8 cellular contexts compared by ENCODE assay signal in genomic region chr6:56953597-56954388, GRCh38. TPM values are rescaled to one million over a fixed set of nuclear protein-coding genes. Genes with fewer than 3 reads are reported as not detected.
DNase-seq lines count a peak whose midpoint lies in the region; ATAC-seq, FAIRE-seq and TF ChIP-seq lines count a peak whose summit lies in the region.

No MANE protein-coding gene starts in this region.

- H3K4me2 ChIP-seq in K562 (ENCODE audit: insufficient read depth, low read length) (peak overlapping the region; percentile 91), HepG2 (ENCODE audit: low read depth, low read length) (peak overlapping the region; percentile 84)

- CTCF ChIA-PET in K562 (lab: Yijun Ruan, JAX; ENCODE audit: low intra/inter-chr PET ratio) (interaction anchor here (2.5 kb wide), 1 partner anchor 50 kb away, joined by 14 read pairs; no protein-coding TSS in a partner anchor), HepG2 (lab: Yijun Ruan, JAX; ENCODE audit: low intra/inter-chr PET ratio, low total read pairs) (no interaction called here)

- TF ChIP-seq EP300 in K562 (IDR thresholded peaks at IDR 0.05; ENCODE audit: low read length) = no peak
- no peak for TF ChIP-seq EP300 in HepG2 (IDR thresholded peaks at IDR 0.05; ENCODE audit: low read depth in 2 of 2, low read length in 2 of 2)
- TF ChIP-seq EP300 in HepG2 (CRISPR knock-in tag; IDR thresholded peaks at IDR 0.05; ENCODE audit: borderline replicate concordance) = no peak

- peaks cover 13 to 27% of the 10 kb centered on the region in 2 experiments; a peak in 4 of 5 replicates for H3K4me1 ChIP-seq in K562 (replicated peaks in 1 of 2; ENCODE audit: control insufficient read depth in 2 of 2, insufficient read depth in 2 of 2, low read length in 2 of 2)
- H3K4me1 ChIP-seq in HepG2 (ENCODE audit: insufficient read depth, low read length) = peaks cover 14% of the 10 kb centered on the region
- H3K4me1 ChIP-seq in testis = peaks cover 6% of the 10 kb centered on the region

- TF ChIP-seq RAD21 in K562 (CRISPR knock-in tag; conservative IDR thresholded peaks at IDR 0.05 in 1 of 2, IDR thresholded peaks at IDR 0.05 in 1 of 2) (no peak), HepG2 (CRISPR knock-in tag; IDR thresholded peaks at IDR 0.05) (no peak)

- H3K9ac ChIP-seq in K562 (ENCODE audit: insufficient read depth in 1 of 2, low read depth in 2 of 2, low read length in 2 of 2) (peak overlapping the region; percentile 78 to 91), HepG2 (ENCODE audit: insufficient read depth, low read depth, low read length) (peak overlapping the region; percentile 47)

- H3K27ac ChIP-seq in K562 (ENCODE audit: extremely low read depth, low read depth, low read length) (peak overlapping the region; percentile 72), HepG2 (ENCODE audit: extremely low read length, insufficient read depth, low read length) (no peak overlapping the region), testis (peak overlapping the region in 1 of 2 donors; percentile 23)

- in situ Hi-C loops in K562 (cut with MboI) (no loop called here), HepG2 (cut with HindIII; ENCODE audit: extremely low pct_ligation_motif_present, low pct_unique_long_range_greater_than_20kb) (no loop called here)

- peak overlapping the region; percentile 91 for H2AFZ ChIP-seq in K562 (ENCODE audit: low read depth, low read length)
- H2AFZ ChIP-seq in HepG2 (ENCODE audit: low read length) = no peak overlapping the region

- peaks cover 19% of the 10 kb centered on the region for H3K79me2 ChIP-seq in K562 (ENCODE audit: control insufficient read depth, insufficient read depth, low read length)
- no peaks in the 10 kb centered on the region for H3K79me2 ChIP-seq in HepG2 (ENCODE audit: insufficient read depth, low read length)

- H3K36me3 ChIP-seq in K562 (ENCODE audit: control insufficient read depth, insufficient read depth, low read length) (peaks cover 13% of the 10 kb centered on the region; the same call in 1 of the 3 replicates), HepG2 (replicated peaks in 1 of 2; ENCODE audit: control insufficient read depth in 1 of 2, insufficient read depth in 2 of 2, low read length in 2 of 2) (no peaks in the 10 kb centered on the region), testis (ENCODE audit: low read depth, missing control alignments) (no peaks in the 10 kb centered on the region)

- POLR2A ChIA-PET in K562 (lab: Yijun Ruan, JAX) (interaction anchor here (0.6 to 1.2 kb wide), 4 partner anchors 12 to 342 kb away, joined by 3 read pairs; no protein-coding TSS in a partner anchor), HepG2 (lab: Yijun Ruan, JAX) (no interaction called here)

- H4K20me1 ChIP-seq in K562 (replicated peaks; ENCODE audit: control insufficient read depth, insufficient read depth, low read length) = no peaks in the 10 kb centered on the region
- no peaks in the 10 kb centered on the region for H4K20me1 ChIP-seq in HepG2 (ENCODE audit: insufficient read depth, low read length)

- FAIRE-seq in K562 (lab: Jason Lieb, UNC) = no peak
- no peak for FAIRE-seq in HepG2 (lab: Jason Lieb, UNC)

- H3K9me1 ChIP-seq in K562 (ENCODE audit: control insufficient read depth, insufficient read depth, low read length) = no peaks in the 10 kb centered on the region

- 0 out of 3 replicates have a peak, but pooled peaks have one; percentile 1 for ATAC-seq in K562
- ATAC-seq in HepG2 = no peak

- no peaks in the 10 kb centered on the region for H3K27me3 ChIP-seq in K562 (ENCODE audit: control insufficient read depth in 2 of 2, insufficient read depth in 2 of 2, low read length in 2 of 2)
- H3K27me3 ChIP-seq in HepG2 (ENCODE audit: control insufficient read depth in 1 of 2, insufficient read depth in 2 of 2, low read length in 2 of 2) = peaks cover 0 to 11% of the 10 kb centered on the region in 2 experiments; a peak in 3 of 5 replicates
- H3K27me3 ChIP-seq in testis = no peaks in the 10 kb centered on the region

- TF ChIP-seq CTCF in K562 (IDR thresholded peaks at IDR 0.05 in 2 of 3, conservative IDR thresholded peaks at IDR 0.05 in 1 of 3; ENCODE audit: insufficient read depth in 2 of 3, low read depth in 1 of 3, low read length in 3 of 3) (no peak), HepG2 (CRISPR knock-in tag; IDR thresholded peaks at IDR 0.05) (no peak), testis (IDR thresholded peaks at IDR 0.05) (no peak)

- no peaks in the 10 kb centered on the region; the same call in 1 of the 2 replicates for H3K9me3 ChIP-seq in K562 (replicated peaks; ENCODE audit: control insufficient read depth, insufficient read depth, low read depth, low read length)
- H3K9me3 ChIP-seq in HepG2 (ENCODE audit: low read length) = no peaks in the 10 kb centered on the region
- H3K9me3 ChIP-seq in testis = no peaks in the 10 kb centered on the region

- H3K4me3 ChIP-seq in K562 (peak overlapping the region; percentile 69), HepG2 (replicated peaks in 1 of 3; ENCODE audit: insufficient read depth in 1 of 3, low read depth in 2 of 3, low read length in 3 of 3) (peak overlapping the region; percentile 51 to 75 (median 56); a peak in 4 of 6 replicates), testis (peak overlapping the region; percentile 62 to 67)

- intact Hi-C loops in K562 (cut with micrococcal nuclease) = loop anchor here (2.0 kb wide), 3 partner anchors 39 to 219 kb away; partner anchors contain the start of gene BAG2
- intact Hi-C loops in HepG2 (cut with micrococcal nuclease; ENCODE audit: unreplicated experiment) = loop anchor here (2.0 to 10.0 kb wide), 2 partner anchors 15 to 141 kb away; partner anchors contain the start of gene ZNF451
- intact Hi-C loops in testis (cut with DNase I; ENCODE audit: low total_unique reads) = no loop called here

- TF ChIP-seq POLR2A in K562 (conservative IDR thresholded peaks at IDR 0.05) (no peak), HepG2 (IDR thresholded peaks at IDR 0.05; ENCODE audit: insufficient read depth in 1 of 2, low read depth in 2 of 2, low read length in 2 of 2) (no peak), testis (IDR thresholded peaks at IDR 0.05) (no peak)

- peak; percentile 24 to 47 for DNase-seq in NCI-H526 (lab: John Stamatoyannopoulos, UW)
- no peak for DNase-seq in NCI-H526 treated with DMSO at 0.1 percent for 48 hours (lab: John Stamatoyannopoulos, UW)
- DNase-seq in LHCN-M2 (ENCODE audit: low read depth) = peak; percentile 23
- peak in 2 of 4 experiments; percentile 13 to 33 for DNase-seq in K562 (ENCODE audit: extremely low read depth in 1 of 4, low spot score in 3 of 4)
- no peak for DNase-seq in HepG2 (ENCODE audit: low spot score)
- DNase-seq in testis = no peak
- no peak for DNase-seq in AG08396 (ENCODE audit: low spot score)
- no peak for DNase-seq in GM19240 (ENCODE audit: insufficient read length, low spot score)

- WGBS in K562 (ENCODE audit: insufficient coverage, low coverage, missing lambda C conversion rate) = 4% methylated on average over 34 of the region's 38 CpGs
- 75% methylated on average over 38 of the region's 38 CpGs for WGBS in HepG2 (ENCODE audit: low lambda C conversion rate)
- 1 to 2% methylated on average over 32 to 38 of the region's 38 CpGs for WGBS in testis, 2 donors

- BruUV-seq in K562 (replicated peaks; lab: Mats Ljungman, UMichigan) = no TSS peak
- no TSS peak for BruUV-seq in HepG2 (replicated peaks; lab: Mats Ljungman, UMichigan)

RNA-seq across cellular contexts. Expression of gene BEND6, which starts 1.1 kb away (rescaled TPM):
- total RNA-seq in LHCN-M2 (2014; rRNA removed) = 8.7 and 14.1 TPM in 2 replicates
- polyA plus RNA-seq in LHCN-M2 (2012) = 6.2 TPM
- total RNA-seq in K562 (2011; cell fraction: chromatin; rRNA removed; ENCODE audit: low replicate concordance) = 0.42 and 0.83 TPM in 2 replicates
- total RNA-seq in K562 (2011; cell fraction: nucleolus; rRNA removed) = 0.17 TPM in 1 of 2 replicates, not detected in the other
- 0.23 TPM in 1 of 2 replicates, not detected in the other for total RNA-seq in K562 (2011; cell fraction: nucleoplasm; rRNA removed)
- total RNA-seq in K562 (2014; rRNA removed) = 0.86 TPM in 2 replicates
- 1.5 and 1.7 TPM in 2 replicates for total RNA-seq in K562 (2014; rRNA removed; fragmentation: Illumina TruSeq; extraction: Trizol)
- total RNA-seq in K562 (2015; rRNA removed; fragmentation: Illumina TruSeq; extraction: Trizol) = 1.4 TPM in 2 replicates
- 0.74 and 1.1 TPM in 2 replicates for total RNA-seq in K562 (2021)
- polyA plus RNA-seq in K562 (2011; rRNA removed) = 0.34 and 0.39 TPM in 2 replicates
- polyA plus RNA-seq in K562 (2011; cell fraction: cytosol; rRNA removed) = 0.06 and 0.24 TPM in 2 replicates
- polyA plus RNA-seq in K562 (2011; cell fraction: nucleus; rRNA removed) = 0.13 and 0.18 TPM in 2 replicates
- polyA plus RNA-seq in K562 (2012) = 1.2 and 1.9 TPM in 2 replicates
- 1.2 and 2.3 TPM in 2 replicates for polyA plus RNA-seq in K562 (2014; fragmentation: Illumina TruSeq; extraction: Trizol)
- under 1 TPM; 0.37 to 0.52 TPM for polyA plus RNA-seq in K562 (2014; fragmentation: Nextera tagmentation; extraction: Ambion mirVana)
- polyA plus RNA-seq in K562 (2014; rRNA removed) = 1.4 and 4.0 TPM in 2 replicates
- 0.32 and 0.48 TPM in 2 replicates for polyA minus RNA-seq in K562 (2011; rRNA and poly(A)+ RNA removed)
- polyA minus RNA-seq in K562 (2011; cell fraction: cytosol; rRNA and poly(A)+ RNA removed) = not detected in 2 replicates
- polyA minus RNA-seq in K562 (2011; cell fraction: nucleus; rRNA and poly(A)+ RNA removed) = under 0.01 and 0.44 TPM in 2 replicates
- 0.20 and 0.25 TPM in 2 replicates for total RNA-seq in HepG2 (2016; rRNA removed; fragmentation: Illumina TruSeq; extraction: Trizol)
- total RNA-seq in HepG2 (2016; cell fraction: cytosol; rRNA removed; fragmentation: Illumina TruSeq; extraction: Trizol; ENCODE audit: low read depth) = 0.44 and 0.71 TPM in 2 replicates
- total RNA-seq in HepG2 (2016; cell fraction: insoluble cytoplasmic fraction; rRNA removed; fragmentation: Illumina TruSeq; extraction: Trizol) = 0.12 and 0.43 TPM in 2 replicates
- 0.43 and 0.55 TPM in 2 replicates for total RNA-seq in HepG2 (2016; cell fraction: membrane; rRNA removed; fragmentation: Illumina TruSeq; extraction: Trizol)
- 0.09 and 0.25 TPM in 2 replicates for total RNA-seq in HepG2 (2016; cell fraction: nucleus; rRNA removed; fragmentation: Illumina TruSeq; extraction: Trizol)
- polyA plus RNA-seq in HepG2 (2011; rRNA removed) = 0.10 and 0.21 TPM in 2 replicates
- polyA plus RNA-seq in HepG2 (2011; cell fraction: cytosol; rRNA removed) = 0.09 and 0.13 TPM in 2 replicates
- not detected in 2 replicates for polyA plus RNA-seq in HepG2 (2011; cell fraction: nucleus; rRNA removed)
- polyA plus RNA-seq in HepG2 (2012) = 0.12 and 0.29 TPM in 2 replicates
- polyA plus RNA-seq in HepG2 (2016; cell fraction: cytosol; fragmentation: Illumina TruSeq; extraction: Trizol; ENCODE audit: low read depth) = 0.19 and 0.40 TPM in 2 replicates
- 0.21 and 0.35 TPM in 2 replicates for polyA plus RNA-seq in HepG2 (2016; cell fraction: insoluble cytoplasmic fraction; fragmentation: Illumina TruSeq; extraction: Trizol; ENCODE audit: low read depth)
- polyA plus RNA-seq in HepG2 (2016; cell fraction: membrane; fragmentation: Illumina TruSeq; extraction: Trizol; ENCODE audit: low read depth) = 0.33 and 0.54 TPM in 2 replicates
- polyA plus RNA-seq in HepG2 (2016; cell fraction: nucleus; fragmentation: Illumina TruSeq; extraction: Trizol; ENCODE audit: insufficient read depth, low read depth) = 0.12 TPM in 1 of 2 replicates, not detected in the other
- 0.04 and 0.37 TPM in 2 replicates for polyA minus RNA-seq in HepG2 (2011; rRNA and poly(A)+ RNA removed; ENCODE audit: low replicate concordance)
- polyA minus RNA-seq in HepG2 (2011; cell fraction: cytosol; rRNA and poly(A)+ RNA removed) = 0.20 TPM in 1 of 2 replicates, not detected in the other
- 0.12 and 0.13 TPM in 2 replicates for polyA minus RNA-seq in HepG2 (2011; cell fraction: nucleus; rRNA and poly(A)+ RNA removed)
- 1 to 10 TPM; 1.0 to 1.4 TPM for total RNA-seq in testis
- 0.87 TPM for polyA plus RNA-seq in testis (ENCODE audit: insufficient read depth, low read depth, low replicate concordance)

Comparison
In these comparisons a context has a peak if more than half of its experiments do, and no peak if none do; other contexts are left out.
1. DNase-seq: peak in NCI-H526 (2 of 2) and LHCN-M2 (single experiment); none in NCI-H526 treated with DMSO at 0.1 percent for 48 hours (single experiment), HepG2 (single experiment), testis (single experiment), AG08396 (single experiment) and GM19240 (single experiment).
2. Peak in every context shown above with its lines, with median percentiles within 50 percentile points of each other: H3K4me3 ChIP-seq.